8 cellular contexts compared by ENCODE assay signal in genomic region chr5:112420111-112420864, GRCh38. TPM values are rescaled to one million over a fixed set of nuclear protein-coding genes. Genes with fewer than 3 reads are reported as not detected.
A peak's percentile ranks its signal among the peaks of the same experiment; 100 is the strongest.
DNase-seq lines count a peak whose midpoint lies in the region; ATAC-seq and TF ChIP-seq lines count a peak whose summit lies in the region.

No MANE protein-coding gene starts in this region.

- no peaks in the 10 kb centered on the region for H4K20me1 ChIP-seq in hepatocyte (ENCODE audit: insufficient read depth, poor library complexity, severe bottlenecking)

- peak overlapping the region; percentile 59 for H3K4me3 ChIP-seq in astrocyte of the spinal cord (ENCODE audit: low read depth, low read length)
- peak overlapping the region; percentile 95 for H3K4me3 ChIP-seq in hepatocyte
- H3K4me3 ChIP-seq in psoas muscle = peak overlapping the region; percentile 85

- H3K4me2 ChIP-seq in hepatocyte = peak overlapping the region; percentile 85

- H3K27me3 ChIP-seq in hepatocyte (no peaks in the 10 kb centered on the region), psoas muscle (ENCODE audit: insufficient read depth in 3 of 3, low read length in 2 of 3) (peaks cover 0 to 35% (median 4%) of the 10 kb centered on the region in 3 donors)

- peaks cover 10% of the 10 kb centered on the region for H3K79me2 ChIP-seq in hepatocyte

- intact Hi-C loops in psoas muscle (cut with DNase I) = loop anchor here (1.0 to 5.0 kb wide), 2 partner anchors 210 to 248 kb away; no protein-coding TSS in a partner anchor

- in situ Hi-C loops in astrocyte of the spinal cord (cut with HindIII; ENCODE audit: low sequenced_read_pairs) = no loop called here

- peak; percentile 37 for DNase-seq in EH (ENCODE audit: low read depth)
- DNase-seq in NOMO-1 treated with dmso at 0.1 percent for 144 hours (lab: John Stamatoyannopoulos, UW; ENCODE audit: unreplicated experiment) = peak; percentile 45
- peak; percentile 64 for DNase-seq in astrocyte of the spinal cord (ENCODE audit: low read depth, low spot score)
- DNase-seq in hepatocyte (ENCODE audit: low spot score) = peak; percentile 92
- DNase-seq in psoas muscle = peak; percentile 82 to 90
- DNase-seq in middle frontal gyrus (ENCODE audit: extremely low spot score, low spot score) = no peak

- 9% methylated on average over 26 of the region's 51 CpGs for WGBS in hepatocyte (ENCODE audit: low lambda C conversion rate, missing lambda C conversion rate)
- WGBS in psoas muscle, 3 donors = 1 to 2% (median 2%) methylated on average over 36 to 51 of the region's 51 CpGs

- peak overlapping the region; percentile 94 for H2AFZ ChIP-seq in hepatocyte

- H3K27ac ChIP-seq in hepatocyte (peak overlapping the region; percentile 70), psoas muscle (peak overlapping the region; percentile 56)

- no peaks in the 10 kb centered on the region for H3K9me3 ChIP-seq in hepatocyte (ENCODE audit: low read depth)
- no peaks in the 10 kb centered on the region for H3K9me3 ChIP-seq in psoas muscle

- peak; percentile 86 for TF ChIP-seq CTCF in astrocyte of the spinal cord (IDR thresholded peaks at IDR 0.05; ENCODE audit: low read depth, low read length)
- TF ChIP-seq CTCF in hepatocyte (IDR thresholded peaks at IDR 0.05; ENCODE audit: poor library complexity) = peak; percentile 96
- peak; percentile 85 for TF ChIP-seq CTCF in psoas muscle (IDR thresholded peaks at IDR 0.05)

- H3K9me2 ChIP-seq in hepatocyte (replicated peaks; ENCODE audit: insufficient read depth) = no peaks in the 10 kb centered on the region

- H3K36me3 ChIP-seq in hepatocyte (replicated peaks; ENCODE audit: insufficient read depth, low read depth) (no peaks in the 10 kb centered on the region), psoas muscle (ENCODE audit: insufficient read depth in 1 of 2, low read depth in 1 of 2) (no peaks in the 10 kb centered on the region)

- H3K4me1 ChIP-seq in hepatocyte (ENCODE audit: insufficient read depth) = no peaks in the 10 kb centered on the region
- H3K4me1 ChIP-seq in psoas muscle = no peaks in the 10 kb centered on the region

- ATAC-seq in GM21360 (IDR thresholded peaks at IDR 0.05; ENCODE audit: unreplicated experiment) = peak; percentile 82
- ATAC-seq in HG03575 (IDR thresholded peaks at IDR 0.05; ENCODE audit: extremely low read depth, insufficient number of reproducible peaks, low FRiP score, unreplicated experiment) = peak; percentile 51
- ATAC-seq in psoas muscle = peak; percentile 96 to 97 (median 97)

RNA-seq across cellular contexts. Expression of gene EPB41L4A, which starts 1.2 kb away (rescaled TPM):
- total RNA-seq in hepatocyte = 11.4 and 12.9 TPM in 2 replicates
- 9.5 and 10.2 TPM in 2 replicates for polyA plus RNA-seq in hepatocyte
- 1 to 10 TPM; 1.8 to 7.2 (median 5.1) TPM for total RNA-seq in psoas muscle
- polyA plus RNA-seq in psoas muscle = 1 to 10 TPM; 1.0 to 1.9 (median 1.6) TPM
